In the genomic region with DNA sequence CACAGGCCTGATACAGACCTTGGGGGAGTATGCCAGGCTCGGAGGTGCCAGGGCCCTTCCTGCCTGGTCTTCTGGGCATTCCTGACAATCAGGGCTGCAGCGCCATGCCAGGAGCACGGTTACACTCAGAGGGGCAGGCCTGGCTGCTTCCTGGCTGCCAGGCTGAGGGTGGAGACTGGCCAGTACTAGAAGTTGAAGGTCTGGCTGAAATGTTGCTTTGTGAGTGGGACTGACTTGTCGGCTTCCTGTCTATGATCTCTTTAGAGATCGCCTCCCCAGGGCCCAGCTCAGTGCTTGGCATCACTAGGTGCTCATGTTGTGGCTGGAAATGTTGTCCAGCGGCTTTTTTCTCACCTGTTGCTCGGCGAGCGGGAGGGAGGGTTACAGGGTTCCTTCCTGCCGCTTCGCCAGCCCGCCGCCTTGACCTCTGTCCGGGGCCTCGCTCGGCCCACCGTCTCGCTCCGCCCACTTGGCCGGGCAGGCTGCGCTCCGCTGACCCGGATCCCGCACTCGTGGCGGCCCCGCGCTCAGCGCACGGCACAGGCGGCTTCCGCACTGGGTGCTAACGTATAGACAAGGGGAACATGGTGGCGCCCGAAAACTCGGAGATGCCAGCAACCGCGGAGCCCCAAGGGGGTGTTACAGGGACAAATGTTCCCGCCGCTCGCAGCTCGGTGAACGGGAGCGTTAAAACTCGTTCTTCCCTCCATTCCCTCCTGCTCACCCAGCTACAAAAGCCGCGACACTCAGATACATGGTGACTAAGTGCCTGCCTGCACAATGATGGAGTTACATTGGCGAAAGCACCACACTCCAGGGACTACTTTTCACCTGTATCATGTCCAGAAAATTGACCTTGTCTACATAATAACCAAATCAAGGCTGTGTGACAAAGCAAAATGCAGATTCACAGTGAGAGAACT, we compare ENCODE assay signal across 2 cellular contexts.
TF ChIP-seq lines count a peak whose summit lies in the region.

No MANE protein-coding gene starts in this region.

TF ChIP-seq in SK-N-SH, 30 proteins besides CTCF, POLR2A, EP300 and RAD21 (continued from another document):
- TF ChIP-seq, protein P1, sequence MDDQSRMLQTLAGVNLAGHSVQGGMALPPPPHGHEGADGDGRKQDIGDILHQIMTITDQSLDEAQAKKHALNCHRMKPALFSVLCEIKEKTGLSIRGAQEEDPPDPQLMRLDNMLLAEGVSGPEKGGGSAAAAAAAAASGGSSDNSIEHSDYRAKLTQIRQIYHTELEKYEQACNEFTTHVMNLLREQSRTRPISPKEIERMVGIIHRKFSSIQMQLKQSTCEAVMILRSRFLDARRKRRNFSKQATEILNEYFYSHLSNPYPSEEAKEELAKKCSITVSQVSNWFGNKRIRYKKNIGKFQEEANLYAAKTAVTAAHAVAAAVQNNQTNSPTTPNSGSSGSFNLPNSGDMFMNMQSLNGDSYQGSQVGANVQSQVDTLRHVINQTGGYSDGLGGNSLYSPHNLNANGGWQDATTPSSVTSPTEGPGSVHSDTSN (IDR thresholded peaks at IDR 0.05) = no peak

TF ChIP-seq in SK-N-SH treated with all-trans-retinoic acid at 6 μM for 48 hours, 23 proteins besides CTCF, POLR2A, EP300 and RAD21 (continued from another document):
- TF ChIP-seq, protein P2, sequence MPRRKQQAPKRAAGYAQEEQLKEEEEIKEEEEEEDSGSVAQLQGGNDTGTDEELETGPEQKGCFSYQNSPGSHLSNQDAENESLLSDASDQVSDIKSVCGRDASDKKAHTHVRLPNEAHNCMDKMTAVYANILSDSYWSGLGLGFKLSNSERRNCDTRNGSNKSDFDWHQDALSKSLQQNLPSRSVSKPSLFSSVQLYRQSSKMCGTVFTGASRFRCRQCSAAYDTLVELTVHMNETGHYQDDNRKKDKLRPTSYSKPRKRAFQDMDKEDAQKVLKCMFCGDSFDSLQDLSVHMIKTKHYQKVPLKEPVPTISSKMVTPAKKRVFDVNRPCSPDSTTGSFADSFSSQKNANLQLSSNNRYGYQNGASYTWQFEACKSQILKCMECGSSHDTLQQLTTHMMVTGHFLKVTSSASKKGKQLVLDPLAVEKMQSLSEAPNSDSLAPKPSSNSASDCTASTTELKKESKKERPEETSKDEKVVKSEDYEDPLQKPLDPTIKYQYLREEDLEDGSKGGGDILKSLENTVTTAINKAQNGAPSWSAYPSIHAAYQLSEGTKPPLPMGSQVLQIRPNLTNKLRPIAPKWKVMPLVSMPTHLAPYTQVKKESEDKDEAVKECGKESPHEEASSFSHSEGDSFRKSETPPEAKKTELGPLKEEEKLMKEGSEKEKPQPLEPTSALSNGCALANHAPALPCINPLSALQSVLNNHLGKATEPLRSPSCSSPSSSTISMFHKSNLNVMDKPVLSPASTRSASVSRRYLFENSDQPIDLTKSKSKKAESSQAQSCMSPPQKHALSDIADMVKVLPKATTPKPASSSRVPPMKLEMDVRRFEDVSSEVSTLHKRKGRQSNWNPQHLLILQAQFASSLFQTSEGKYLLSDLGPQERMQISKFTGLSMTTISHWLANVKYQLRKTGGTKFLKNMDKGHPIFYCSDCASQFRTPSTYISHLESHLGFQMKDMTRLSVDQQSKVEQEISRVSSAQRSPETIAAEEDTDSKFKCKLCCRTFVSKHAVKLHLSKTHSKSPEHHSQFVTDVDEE (CRISPR knock-in tag; IDR thresholded peaks at IDR 0.05) = no peak
- TF ChIP-seq, protein P3, sequence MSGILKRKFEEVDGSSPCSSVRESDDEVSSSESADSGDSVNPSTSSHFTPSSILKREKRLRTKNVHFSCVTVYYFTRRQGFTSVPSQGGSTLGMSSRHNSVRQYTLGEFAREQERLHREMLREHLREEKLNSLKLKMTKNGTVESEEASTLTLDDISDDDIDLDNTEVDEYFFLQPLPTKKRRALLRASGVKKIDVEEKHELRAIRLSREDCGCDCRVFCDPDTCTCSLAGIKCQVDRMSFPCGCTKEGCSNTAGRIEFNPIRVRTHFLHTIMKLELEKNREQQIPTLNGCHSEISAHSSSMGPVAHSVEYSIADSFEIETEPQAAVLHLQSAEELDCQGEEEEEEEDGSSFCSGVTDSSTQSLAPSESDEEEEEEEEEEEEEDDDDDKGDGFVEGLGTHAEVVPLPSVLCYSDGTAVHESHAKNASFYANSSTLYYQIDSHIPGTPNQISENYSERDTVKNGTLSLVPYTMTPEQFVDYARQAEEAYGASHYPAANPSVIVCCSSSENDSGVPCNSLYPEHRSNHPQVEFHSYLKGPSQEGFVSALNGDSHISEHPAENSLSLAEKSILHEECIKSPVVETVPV (CRISPR knock-in tag; IDR thresholded peaks at IDR 0.05) = no peak
- TF ChIP-seq GLIS3 (CRISPR knock-in tag; IDR thresholded peaks at IDR 0.05) (no peak), SNAI2 (CRISPR knock-in tag; IDR thresholded peaks at IDR 0.05) (no peak), ESRRG (CRISPR knock-in tag; IDR thresholded peaks at IDR 0.05) (no peak), BACH2 (CRISPR knock-in tag; IDR thresholded peaks at IDR 0.05; ENCODE audit: borderline replicate concordance) (no peak)
- TF ChIP-seq, protein P4, sequence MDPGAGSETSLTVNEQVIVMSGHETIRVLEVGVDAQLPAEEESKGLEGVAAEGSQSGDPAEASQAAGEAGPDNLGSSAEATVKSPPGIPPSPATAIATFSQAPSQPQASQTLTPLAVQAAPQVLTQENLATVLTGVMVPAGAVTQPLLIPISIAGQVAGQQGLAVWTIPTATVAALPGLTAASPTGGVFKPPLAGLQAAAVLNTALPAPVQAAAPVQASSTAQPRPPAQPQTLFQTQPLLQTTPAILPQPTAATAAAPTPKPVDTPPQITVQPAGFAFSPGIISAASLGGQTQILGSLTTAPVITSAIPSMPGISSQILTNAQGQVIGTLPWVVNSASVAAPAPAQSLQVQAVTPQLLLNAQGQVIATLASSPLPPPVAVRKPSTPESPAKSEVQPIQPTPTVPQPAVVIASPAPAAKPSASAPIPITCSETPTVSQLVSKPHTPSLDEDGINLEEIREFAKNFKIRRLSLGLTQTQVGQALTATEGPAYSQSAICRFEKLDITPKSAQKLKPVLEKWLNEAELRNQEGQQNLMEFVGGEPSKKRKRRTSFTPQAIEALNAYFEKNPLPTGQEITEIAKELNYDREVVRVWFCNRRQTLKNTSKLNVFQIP (CRISPR knock-in tag; IDR thresholded peaks at IDR 0.05; ENCODE audit: borderline replicate concordance, low read depth) = no peak
- TF ChIP-seq, protein P5, sequence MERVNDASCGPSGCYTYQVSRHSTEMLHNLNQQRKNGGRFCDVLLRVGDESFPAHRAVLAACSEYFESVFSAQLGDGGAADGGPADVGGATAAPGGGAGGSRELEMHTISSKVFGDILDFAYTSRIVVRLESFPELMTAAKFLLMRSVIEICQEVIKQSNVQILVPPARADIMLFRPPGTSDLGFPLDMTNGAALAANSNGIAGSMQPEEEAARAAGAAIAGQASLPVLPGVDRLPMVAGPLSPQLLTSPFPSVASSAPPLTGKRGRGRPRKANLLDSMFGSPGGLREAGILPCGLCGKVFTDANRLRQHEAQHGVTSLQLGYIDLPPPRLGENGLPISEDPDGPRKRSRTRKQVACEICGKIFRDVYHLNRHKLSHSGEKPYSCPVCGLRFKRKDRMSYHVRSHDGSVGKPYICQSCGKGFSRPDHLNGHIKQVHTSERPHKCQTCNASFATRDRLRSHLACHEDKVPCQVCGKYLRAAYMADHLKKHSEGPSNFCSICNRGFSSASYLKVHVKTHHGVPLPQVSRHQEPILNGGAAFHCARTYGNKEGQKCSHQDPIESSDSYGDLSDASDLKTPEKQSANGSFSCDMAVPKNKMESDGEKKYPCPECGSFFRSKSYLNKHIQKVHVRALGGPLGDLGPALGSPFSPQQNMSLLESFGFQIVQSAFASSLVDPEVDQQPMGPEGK (CRISPR knock-in tag; IDR thresholded peaks at IDR 0.05; ENCODE audit: borderline replicate concordance) = no peak
